Comparison of ENCODE assay signal across 8 cellular contexts in the genomic region with DNA sequence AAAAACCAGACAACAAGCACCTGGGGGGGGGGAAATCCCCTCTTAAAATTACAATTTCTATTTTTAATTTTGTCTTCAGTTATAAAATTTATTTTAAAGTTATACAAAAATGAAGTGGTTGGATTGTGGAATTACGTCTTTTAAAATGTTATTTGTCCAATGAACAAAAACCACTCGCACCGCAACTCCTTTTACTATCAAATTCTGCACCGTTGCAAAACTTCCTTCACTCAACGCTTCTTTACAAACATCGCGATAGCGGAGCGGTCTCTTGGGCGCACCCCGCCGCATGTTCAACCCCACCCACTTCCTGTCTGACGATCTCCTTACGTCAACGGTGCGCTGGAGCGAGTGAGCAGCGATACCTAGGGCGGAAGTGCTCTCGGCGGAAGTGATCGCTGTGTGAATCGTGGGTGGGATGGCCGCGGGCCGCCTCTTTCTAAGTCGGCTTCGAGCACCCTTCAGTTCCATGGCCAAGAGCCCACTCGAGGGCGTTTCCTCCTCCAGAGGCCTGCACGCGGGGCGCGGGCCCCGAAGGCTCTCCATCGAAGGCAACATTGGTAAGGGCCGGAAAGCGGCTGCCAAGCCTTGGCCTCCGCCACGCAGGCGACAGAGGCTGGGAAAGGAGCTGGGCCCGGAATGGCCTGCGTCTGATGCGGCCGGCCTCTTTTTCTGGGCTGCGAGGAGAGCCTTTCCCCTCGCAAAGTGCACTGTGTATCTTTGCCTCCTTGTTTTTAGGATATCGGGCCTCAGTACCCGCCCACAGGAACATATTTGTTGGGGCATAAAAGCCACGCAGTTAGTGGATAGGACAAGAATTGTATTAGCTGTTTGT. TPM values are rescaled to one million over a fixed set of nuclear protein-coding genes. Genes with fewer than 3 reads are reported as not detected.
DNase-seq lines count a peak whose midpoint lies in the region; ATAC-seq, FAIRE-seq and TF ChIP-seq lines count a peak whose summit lies in the region.

TSS of gene DGUOK (plus strand) at position 388 of the 835 bp plus-strand sequence. CDS start at position 419, 31 bp downstream.

- H3K4me2 ChIP-seq in Loucy (ENCODE audit: low read depth, low read length, poor library complexity, severe bottlenecking): peak within 1 kb of the TSS; percentile 87

- TF ChIP-seq POLR2A in H54 (IDR thresholded peaks at IDR 0.05; ENCODE audit: low read depth, low read length): peak; percentile 78
- TF ChIP-seq POLR2A in Raji (IDR thresholded peaks at IDR 0.05; ENCODE audit: insufficient read depth, low read depth, low read length): peak; percentile 98

- peaks cover 48% of the 10 kb centered on the region for H3K4me1 ChIP-seq in Loucy (ENCODE audit: insufficient read depth, low read length, poor library complexity, severe bottlenecking)

- peak within 1 kb of the TSS; percentile 53; the same call in 1 of the 2 replicates for H2AFZ ChIP-seq in Loucy (ENCODE audit: low read length)

- no peaks in the 10 kb centered on the region for H3K27me3 Mint-ChIP-seq in naive thymus-derived CD8-positive, alpha-beta T cell

- peak within 1 kb of the TSS; percentile 76 for H3K4me3 ChIP-seq in Loucy (ENCODE audit: low read length, poor library complexity, severe bottlenecking)
- H3K4me3 ChIP-seq in fibroblast of mammary gland (ENCODE audit: control insufficient read depth, low read depth, low read length): peak within 1 kb of the TSS; percentile 78

- TF ChIP-seq CTCF in Loucy (conservative IDR thresholded peaks at IDR 0.05; ENCODE audit: low read length) (no peak), fibroblast of mammary gland (conservative IDR thresholded peaks at IDR 0.05; ENCODE audit: control insufficient read depth, insufficient read depth, low read depth, low read length) (no peak)

- H3K4me1 Mint-ChIP-seq in naive thymus-derived CD8-positive, alpha-beta T cell: peaks cover 26 to 63% (median 55%) of the 10 kb centered on the region in 4 donors

- H3K9me2 ChIP-seq in Loucy (replicated peaks; ENCODE audit: low read depth, low read length): no peaks in the 10 kb centered on the region

- H3K9ac ChIP-seq in Loucy (ENCODE audit: low read depth, low read length, poor library complexity, severe bottlenecking): peak within 1 kb of the TSS; percentile 85

- H4K20me1 ChIP-seq in Loucy (ENCODE audit: insufficient read depth, low read length, poor library complexity, severe bottlenecking): peaks cover 34% of the 10 kb centered on the region

- peak; percentile 95 to 98 for ATAC-seq in naive thymus-derived CD8-positive, alpha-beta T cell

- H3K9me3 Mint-ChIP-seq in naive thymus-derived CD8-positive, alpha-beta T cell: no peaks in the 10 kb centered on the region

- FAIRE-seq in H54 (lab: Jason Lieb, UNC): peak; percentile 98

- peak within 1 kb of the TSS; percentile 79 to 95 (median 92) for H3K4me3 Mint-ChIP-seq in naive thymus-derived CD8-positive, alpha-beta T cell

- peaks cover 51% of the 10 kb centered on the region for H3K79me2 ChIP-seq in Loucy (ENCODE audit: insufficient read depth, low read length)

- peak; percentile 99 for DNase-seq in EL
- peak; percentile 86 for DNase-seq in H54 (ENCODE audit: insufficient read length, low spot score)
- peak; percentile 93 for DNase-seq in activated T-helper 9 cell treated with anti-CD3 and anti-CD28 coated beads, Interleukin-2, amount 50 U/mL, for 16 hours (ENCODE audit: low read depth)
- peak; percentile 99 for DNase-seq in fibroblast of mammary gland (ENCODE audit: low read depth)
- DNase-seq in naive thymus-derived CD8-positive, alpha-beta T cell: peak; percentile 86 to 99 (median 98)
- DNase-seq in stimulated activated naive CD4-positive, alpha-beta T cell (lab: John Stamatoyannopoulos, UW): peak; percentile 84 to 97 (median 96)

- H3K36me3 ChIP-seq in Loucy (ENCODE audit: insufficient read depth, low read length): no peaks in the 10 kb centered on the region

- no peaks in the 10 kb centered on the region for H3K9me3 ChIP-seq in Loucy (ENCODE audit: insufficient read depth, low read depth, low read length)

- H3F3A ChIP-seq in Loucy (ENCODE audit: low read depth): no peaks in the 10 kb centered on the region; the same call in 1 of the 2 replicates

- peaks cover 0 to 23% (median 0%) of the 10 kb centered on the region in 3 donors for H3K36me3 Mint-ChIP-seq in naive thymus-derived CD8-positive, alpha-beta T cell

- POLR2A ChIA-PET in naive thymus-derived CD8-positive, alpha-beta T cell (lab: Charles Lee): interaction anchor here (0.6 to 3.8 kb wide), 14 partner anchors 10 to 693 kb away, joined by 3 to 21 read pairs (median 4); partner anchors contain the start of genes MOB1A, STAMBP and TET3

- H3K27ac Mint-ChIP-seq in naive thymus-derived CD8-positive, alpha-beta T cell: peak within 1 kb of the TSS; percentile 90 to 99 (median 98)

- H3K27me3 ChIP-seq in Loucy (ENCODE audit: insufficient read depth, low read length, poor library complexity, severe bottlenecking): no peaks in the 10 kb centered on the region

RNA-seq across cellular contexts. Expression of gene DGUOK, which starts in this region (rescaled TPM):
- 10 to 100 TPM; 70.3 to 72.3 TPM for total RNA-seq in naive thymus-derived CD8-positive, alpha-beta T cell
- polyA plus RNA-seq in naive thymus-derived CD8-positive, alpha-beta T cell: 100 to 1,000 TPM; 207 to 219 (median 215) TPM

Comparison
In these comparisons a context has a peak if more than half of its experiments do, and no peak if none do; other contexts are left out.
1. Peak in every context shown above with its lines: DNase-seq, ATAC-seq and H3K4me3 ChIP-seq.